Comparison of ENCODE assay signal across 11 cellular contexts in genomic region chr22:17847360-17848078, GRCh38.
DNase-seq lines count a peak whose midpoint lies in the region; ATAC-seq and TF ChIP-seq lines count a peak whose summit lies in the region.
"Had no signal": no experiment of that assay in that cellular context is flagged by ENCODE, and none has a peak within 500 bp of the region (broad histone marks: within the 10 kb centered on the region; RNA-seq: fewer than 3 reads in every experiment).

No MANE protein-coding gene starts in this region.

- no peaks in the 10 kb centered on the region for H3K36me3 ChIP-seq in cardiac muscle cell
- H3K36me3 ChIP-seq in muscle layer of colon (ENCODE audit: insufficient read depth, low read length): peaks cover 6% of the 10 kb centered on the region
- H3K36me3 ChIP-seq in vagina: no peaks in the 10 kb centered on the region

- TF ChIP-seq POLR2A in vagina (IDR thresholded peaks at IDR 0.05): no peak

- no peaks in the 10 kb centered on the region for H3K27me3 Mint-ChIP-seq in brain

- H3K9me3 ChIP-seq in cardiac muscle cell (ENCODE audit: low read depth): no peaks in the 10 kb centered on the region
- H3K9me3 ChIP-seq in muscle layer of colon (ENCODE audit: low read length): no peaks in the 10 kb centered on the region
- no peaks in the 10 kb centered on the region for H3K9me3 ChIP-seq in vagina

- no peaks in the 10 kb centered on the region for H3K9me3 Mint-ChIP-seq in brain
- H3K9me3 Mint-ChIP-seq: activated T-helper 1 cell treated with anti-CD3 and anti-CD28 coated beads, Interleukin-12 subunit alpha, Interleukin-12 subunit beta, Interleukin-2, Interleukin-4 antibody, amounts not matched to agents 30 ng/mL and 10 ng/mL and 1 ng/mL, durations not matched to agents 14 hours and 24 hours and 36 hours had no signal

- no peak for ATAC-seq in GM19351 (IDR thresholded peaks at IDR 0.05; ENCODE audit: unreplicated experiment)

- peaks cover 24% of the 10 kb centered on the region for H3K36me3 Mint-ChIP-seq in brain

- intact Hi-C loops in cardiac septum (cut with DNase I) (no loop called here), vagina (cut with DNase I) (no loop called here)

- H3K27ac ChIP-seq in cardiac muscle cell (peak overlapping the region; percentile 74), muscle layer of colon (ENCODE audit: low read depth, low read length) (peak overlapping the region; percentile 82), vagina (peak overlapping the region; percentile 71)

- H3K4me1 ChIP-seq in cardiac muscle cell (ENCODE audit: low read depth): peaks cover 37% of the 10 kb centered on the region
- peaks cover 68% of the 10 kb centered on the region for H3K4me1 ChIP-seq in muscle layer of colon (ENCODE audit: insufficient read depth, low read length)
- H3K4me1 ChIP-seq in vagina: peaks cover 39% of the 10 kb centered on the region

- H3K27me3 ChIP-seq in cardiac muscle cell (no peaks in the 10 kb centered on the region), muscle layer of colon (ENCODE audit: control insufficient read depth in 1 of 2, insufficient read depth in 2 of 2, low read length in 2 of 2) (no peaks in the 10 kb centered on the region), vagina (no peaks in the 10 kb centered on the region)

- DNase-seq in cardiac muscle cell (ENCODE audit: low read depth in 1 of 2, low spot score in 1 of 2): no peak
- DNase-seq in cardiac septum (ENCODE audit: low spot score): no peak
- DNase-seq in vagina (ENCODE audit: extremely low spot score in 2 of 2): no peak
- DNase-seq in NCI-H748 treated with DMSO at 0.1 percent for 48 hours (lab: John Stamatoyannopoulos, UW): no peak
- no peak for DNase-seq in NCI-H2196 treated with DMSO at 0.1 percent for 48 hours (lab: John Stamatoyannopoulos, UW; ENCODE audit: unreplicated experiment)
- DNase-seq: SHP77 treated with DMSO at 0.1 percent for 48 hours; stimulated activated CD4-positive, alpha-beta T cell treated with anti-CD3 and anti-CD28 coated beads, Interleukin-2, amount 100 ng/mL, for 48 hours had no signal

- H3K4me3 ChIP-seq in cardiac muscle cell: no peak overlapping the region
- peak overlapping the region in 1 of 2 donors; percentile 3 for H3K4me3 ChIP-seq in muscle layer of colon (ENCODE audit: low read depth in 1 of 2, low read length in 2 of 2)
- H3K4me3 ChIP-seq in vagina: no peak overlapping the region

- peak overlapping the region; percentile 37 for H3K9ac ChIP-seq in muscle layer of colon (ENCODE audit: low read length)

- peak overlapping the region in 4 of 5 experiments; percentile 60 to 92 (median 84) for H3K27ac Mint-ChIP-seq in brain
- H3K27ac Mint-ChIP-seq: activated T-helper 1 cell treated with anti-CD3 and anti-CD28 coated beads, Interleukin-12 subunit alpha, Interleukin-12 subunit beta, Interleukin-2, Interleukin-4 antibody, amounts not matched to agents 30 ng/mL and 10 ng/mL and 1 ng/mL, durations not matched to agents 14 hours and 24 hours and 36 hours had no signal

- no peak overlapping the region for H3K4me3 Mint-ChIP-seq in brain
- H3K4me3 Mint-ChIP-seq: activated T-helper 1 cell treated with anti-CD3 and anti-CD28 coated beads, Interleukin-12 subunit alpha, Interleukin-12 subunit beta, Interleukin-2, Interleukin-4 antibody, amounts not matched to agents 30 ng/mL and 10 ng/mL and 1 ng/mL, durations not matched to agents 14 hours and 24 hours and 36 hours had no signal

- TF ChIP-seq CTCF in cardiac muscle cell (IDR thresholded peaks at IDR 0.05; ENCODE audit: low read depth, low read length): no peak
- TF ChIP-seq CTCF in brain (conservative IDR thresholded peaks at IDR 0.05): no peak
- TF ChIP-seq CTCF in vagina (IDR thresholded peaks at IDR 0.05): no peak

- peaks cover 42% of the 10 kb centered on the region for H3K4me1 Mint-ChIP-seq in brain
